19 cellular contexts compared by ENCODE assay signal in the genomic region with DNA sequence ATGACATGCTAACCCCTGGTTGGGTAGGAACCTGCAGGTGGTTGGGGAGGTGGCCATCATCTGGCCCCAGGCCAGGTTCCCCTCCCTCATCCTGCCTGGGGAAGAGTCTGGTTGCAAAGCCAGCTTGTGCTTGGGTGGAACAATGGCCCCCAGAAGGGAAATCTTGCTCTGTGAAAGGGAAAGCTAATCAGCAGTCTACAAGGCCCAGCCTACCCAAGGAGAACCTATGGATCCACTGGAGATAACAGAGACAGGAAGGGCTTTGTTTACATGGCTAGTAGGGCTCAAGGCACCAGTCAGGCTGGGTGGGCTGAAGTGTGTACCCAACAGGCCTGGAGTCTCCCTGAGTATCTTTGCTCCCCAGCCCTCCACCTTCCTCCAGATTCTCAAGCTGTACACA.
DNase-seq lines count a peak whose midpoint lies in the region; ATAC-seq and TF ChIP-seq lines count a peak whose summit lies in the region.
"Had no signal": no experiment of that assay in that cellular context is flagged by ENCODE, and none has a peak within 500 bp of the region (broad histone marks: within the 10 kb centered on the region; RNA-seq: fewer than 3 reads in every experiment).

No MANE protein-coding gene starts in this region.

- no peak overlapping the region for H3K27ac Mint-ChIP-seq in natural killer cell treated with Interleukin-12 subunit alpha and Interleukin-12 subunit beta and Interleukin-15 and Interleukin-18, amount 100 ng/mL, for 72 hours
- H3K27ac Mint-ChIP-seq: activated naive CD4-positive, alpha-beta T cell treated with anti-CD3 and anti-CD28 coated beads, Interleukin-2, amount 50 U/mL, for 24 hours; naive B cell; stimulated activated effector memory CD8-positive, alpha-beta T cell treated with anti-CD3 and anti-CD28 coated beads, Interleukin-12 subunit alpha, Interleukin-12 subunit beta, amount 100 ng/mL, for 72 hours had no signal

- H3K23ac ChIP-seq in mesendoderm (ENCODE audit: low read length): no peak overlapping the region

- in situ Hi-C loops in transverse colon (cut with MboI; ENCODE audit: low pct_ligation_motif_present in 1 of 4, low pct_unique_long_range_greater_than_20kb in 1 of 4, low sequenced_read_pairs in 3 of 4): no loop called here

- DNase-seq in COR-L47 (lab: John Stamatoyannopoulos, UW) (peak; percentile 98), NCI-H1092 (lab: John Stamatoyannopoulos, UW) (peak; percentile 19), NCI-H510A (lab: John Stamatoyannopoulos, UW) (peak; percentile 55), mesendoderm (peak; percentile 86), transverse colon (no peak), NCI-H1694 (lab: John Stamatoyannopoulos, UW) (no peak)
- no peak for DNase-seq in natural killer cell treated with Interleukin-12 subunit alpha and Interleukin-12 subunit beta and Interleukin-15 and Interleukin-18, amount 100 ng/mL, for 72 hours (ENCODE audit: low spot score)
- DNase-seq: activated CD4-positive, alpha-beta T cell treated with anti-CD3 and anti-CD28 coated beads for 4 hours; DMS79 treated with DMSO at 0.1 percent for 48 hours; effector memory CD4-positive, alpha-beta T cell; mammary epithelial cell; naive B cell; NCI-H524; Right ventricle myocardium superior; SW 1271; thyroid gland had no signal

- H3K9ac ChIP-seq in mesendoderm (ENCODE audit: low read length): no peak overlapping the region

- H2BK120ac ChIP-seq in mesendoderm (ENCODE audit: low read depth, low read length): no peak overlapping the region

- H3K79me1 ChIP-seq in mesendoderm (ENCODE audit: low read length): no peaks in the 10 kb centered on the region

- no peak for TF ChIP-seq CTCF in transverse colon (IDR thresholded peaks at IDR 0.05)

- no peak overlapping the region for H3K4me3 Mint-ChIP-seq in natural killer cell treated with Interleukin-12 subunit alpha and Interleukin-12 subunit beta and Interleukin-15 and Interleukin-18, amount 100 ng/mL, for 72 hours
- H3K4me3 Mint-ChIP-seq: activated naive CD4-positive, alpha-beta T cell treated with anti-CD3 and anti-CD28 coated beads, Interleukin-2, amount 50 U/mL, for 24 hours; naive B cell; stimulated activated effector memory CD8-positive, alpha-beta T cell treated with anti-CD3 and anti-CD28 coated beads, Interleukin-12 subunit alpha, Interleukin-12 subunit beta, amount 100 ng/mL, for 72 hours had no signal

- no peaks in the 10 kb centered on the region for H3K36me3 ChIP-seq in mesendoderm (ENCODE audit: control insufficient read depth, insufficient read depth, low read length)
- no peaks in the 10 kb centered on the region for H3K36me3 ChIP-seq in transverse colon
- H3K36me3 ChIP-seq: thyroid gland had no signal

- no peak overlapping the region for H3K4me2 ChIP-seq in mesendoderm (ENCODE audit: low read length)

- H3K18ac ChIP-seq in mesendoderm (ENCODE audit: low read length): no peak overlapping the region

- no peak overlapping the region for H3K56ac ChIP-seq in mesendoderm (ENCODE audit: low read length)

- no peak overlapping the region for H4K8ac ChIP-seq in mesendoderm (ENCODE audit: low read depth, low read length)

- H3K27me3 Mint-ChIP-seq in natural killer cell treated with Interleukin-12 subunit alpha and Interleukin-12 subunit beta and Interleukin-15 and Interleukin-18, amount 100 ng/mL, for 72 hours: peaks cover 0 to 17% of the 10 kb centered on the region in 2 donors
- H3K27me3 Mint-ChIP-seq: activated naive CD4-positive, alpha-beta T cell treated with anti-CD3 and anti-CD28 coated beads, Interleukin-2, amount 50 U/mL, for 24 hours had no signal

- no peak overlapping the region for H2AK5ac ChIP-seq in mesendoderm (ENCODE audit: low read length)

- H3K36me3 Mint-ChIP-seq in natural killer cell treated with Interleukin-12 subunit alpha and Interleukin-12 subunit beta and Interleukin-15 and Interleukin-18, amount 100 ng/mL, for 72 hours: no peaks in the 10 kb centered on the region
- H3K36me3 Mint-ChIP-seq: activated naive CD4-positive, alpha-beta T cell treated with anti-CD3 and anti-CD28 coated beads, Interleukin-2, amount 50 U/mL, for 24 hours; naive B cell; stimulated activated effector memory CD8-positive, alpha-beta T cell treated with anti-CD3 and anti-CD28 coated beads, Interleukin-12 subunit alpha, Interleukin-12 subunit beta, amount 100 ng/mL, for 72 hours had no signal

- H3K4me1 ChIP-seq in mesendoderm (ENCODE audit: control insufficient read depth, low read depth, low read length): no peaks in the 10 kb centered on the region
- peaks cover 0 to 4% (median 0%) of the 10 kb centered on the region in 4 donors for H3K4me1 ChIP-seq in transverse colon
- H3K4me1 ChIP-seq: thyroid gland had no signal

- no peaks in the 10 kb centered on the region for H3K9me3 ChIP-seq in transverse colon
- H3K9me3 ChIP-seq: thyroid gland had no signal

- H4K5ac ChIP-seq in mesendoderm (ENCODE audit: low read length): no peak overlapping the region

- no peaks in the 10 kb centered on the region for H3K9me3 Mint-ChIP-seq in natural killer cell treated with Interleukin-12 subunit alpha and Interleukin-12 subunit beta and Interleukin-15 and Interleukin-18, amount 100 ng/mL, for 72 hours
- H3K9me3 Mint-ChIP-seq: activated naive CD4-positive, alpha-beta T cell treated with anti-CD3 and anti-CD28 coated beads, Interleukin-2, amount 50 U/mL, for 24 hours; stimulated activated effector memory CD8-positive, alpha-beta T cell treated with anti-CD3 and anti-CD28 coated beads, Interleukin-12 subunit alpha, Interleukin-12 subunit beta, amount 100 ng/mL, for 72 hours had no signal

- no peak for ATAC-seq in natural killer cell treated with Interleukin-12 subunit alpha and Interleukin-12 subunit beta and Interleukin-15 and Interleukin-18, amount 100 ng/mL, for 72 hours
- no peak for ATAC-seq in GM21390 (IDR thresholded peaks at IDR 0.05; ENCODE audit: unreplicated experiment)
- ATAC-seq: stimulated activated effector memory CD8-positive, alpha-beta T cell treated with anti-CD3 and anti-CD28 coated beads, Interleukin-12 subunit alpha, Interleukin-12 subunit beta, amount 100 ng/mL, for 72 hours had no signal

- intact Hi-C loops in transverse colon (cut with DNase I; ENCODE audit: low total_unique reads): no loop called here

- H3K4me3 ChIP-seq in mesendoderm (ENCODE audit: low read length): no peak overlapping the region
- H3K4me3 ChIP-seq in transverse colon: no peak overlapping the region
- H3K4me3 ChIP-seq: thyroid gland had no signal

- H3K4me1 Mint-ChIP-seq in natural killer cell treated with Interleukin-12 subunit alpha and Interleukin-12 subunit beta and Interleukin-15 and Interleukin-18, amount 100 ng/mL, for 72 hours (ENCODE audit: low read depth in 2 of 2): no peaks in the 10 kb centered on the region
- H3K4me1 Mint-ChIP-seq: activated naive CD4-positive, alpha-beta T cell treated with anti-CD3 and anti-CD28 coated beads, Interleukin-2, amount 50 U/mL, for 24 hours; stimulated activated effector memory CD8-positive, alpha-beta T cell treated with anti-CD3 and anti-CD28 coated beads, Interleukin-12 subunit alpha, Interleukin-12 subunit beta, amount 100 ng/mL, for 72 hours had no signal

- no peak for TF ChIP-seq POLR2A in transverse colon (IDR thresholded peaks at IDR 0.05)

- H3K79me2 ChIP-seq in mesendoderm (ENCODE audit: control insufficient read depth, insufficient read depth, low read length): no peaks in the 10 kb centered on the region

- H3K4ac ChIP-seq in mesendoderm (ENCODE audit: low read depth, low read length): no peak overlapping the region

- H3K27me3 ChIP-seq in mesendoderm (ENCODE audit: insufficient read depth, low read length, poor library complexity): no peaks in the 10 kb centered on the region
- no peaks in the 10 kb centered on the region for H3K27me3 ChIP-seq in transverse colon
- H3K27me3 ChIP-seq: thyroid gland had no signal

- H2BK15ac ChIP-seq in mesendoderm (replicated peaks; ENCODE audit: low read depth): no peak overlapping the region

- TF ChIP-seq EP300 in transverse colon (IDR thresholded peaks at IDR 0.05; ENCODE audit: low read depth): no peak

- H2BK5ac ChIP-seq in mesendoderm (ENCODE audit: low read length): no peak overlapping the region

- H3K27ac ChIP-seq in mesendoderm (ENCODE audit: low read depth, low read length) (no peak overlapping the region), transverse colon (peak overlapping the region in 1 of 4 donors; percentile 51)
- H3K27ac ChIP-seq: thyroid gland had no signal

Comparison
In these comparisons a context has a peak if more than half of its experiments do, and no peak if none do; other contexts are left out.
1. DNase-seq: peak in COR-L47 (single experiment), NCI-H1092 (single experiment), NCI-H510A (single experiment) and mesendoderm (single experiment); none in natural killer cell treated with Interleukin-12 subunit alpha and Interleukin-12 subunit beta and Interleukin-15 and Interleukin-18, amount 100 ng/mL, for 72 hours (single experiment), transverse colon (single experiment) and NCI-H1694 (single experiment).